In the genomic region with DNA sequence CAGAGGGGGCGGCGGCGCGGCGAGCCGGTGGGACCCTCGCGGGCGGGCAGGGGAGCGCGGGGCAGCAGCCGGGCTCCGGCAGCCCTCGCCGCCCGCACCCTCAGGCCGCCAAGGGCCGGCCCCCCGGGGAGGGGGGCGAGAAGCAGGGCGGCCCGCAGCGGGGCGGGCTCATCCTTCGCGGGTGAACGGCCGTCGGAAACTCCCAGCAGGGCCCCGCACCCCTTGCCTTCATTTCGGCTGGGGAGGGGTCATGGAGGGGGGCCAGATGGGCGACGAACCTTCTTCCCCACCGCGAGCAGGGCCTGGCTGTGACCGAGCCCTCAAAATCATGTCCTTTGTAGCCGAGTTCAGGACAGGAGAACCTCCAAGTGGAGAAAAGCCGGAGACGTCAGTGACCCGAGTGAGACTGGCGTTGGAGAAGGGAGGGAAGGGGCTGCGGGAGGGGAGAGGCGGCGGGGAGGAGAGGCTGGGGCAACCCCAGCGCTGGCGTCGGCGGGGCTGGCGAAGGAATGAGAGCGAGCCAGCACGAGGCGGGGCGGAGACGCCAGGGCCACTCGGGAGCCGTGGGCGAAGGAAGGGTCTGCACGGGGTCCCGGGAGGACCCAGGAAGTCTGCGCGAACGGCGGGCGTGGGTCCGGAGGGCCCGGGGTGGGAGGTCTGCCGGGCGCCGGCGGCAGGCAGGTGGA, we compare ENCODE assay signal across 8 cellular contexts. TPM values are rescaled to one million over a fixed set of nuclear protein-coding genes. Genes with fewer than 3 reads are reported as not detected.
A peak's percentile ranks its signal among the peaks of the same experiment; 100 is the strongest.
DNase-seq lines count a peak whose midpoint lies in the region; ATAC-seq and TF ChIP-seq lines count a peak whose summit lies in the region.

No MANE protein-coding gene starts in this region.

- H3K36me3 Mint-ChIP-seq in brain = no peaks in the 10 kb centered on the region

- no peaks in the 10 kb centered on the region for H3K36me3 ChIP-seq in lower lobe of right lung

- H3K4me3 ChIP-seq in LNCaP clone FGC (ENCODE audit: low read depth, low read length) (peak overlapping the region; percentile 31), lower lobe of right lung (peak overlapping the region; percentile 70)

- TF ChIP-seq CTCF in GM10266 (IDR thresholded peaks at IDR 0.05; ENCODE audit: control insufficient read depth, insufficient read depth, low read depth, missing control alignments) = no peak
- TF ChIP-seq CTCF in LNCaP clone FGC (IDR thresholded peaks at IDR 0.05; ENCODE audit: control insufficient read depth, extremely low read depth, insufficient read depth) = no peak
- no peak for TF ChIP-seq CTCF in brain (conservative IDR thresholded peaks at IDR 0.05)
- TF ChIP-seq CTCF in lower lobe of right lung (IDR thresholded peaks at IDR 0.05) = no peak

- peak overlapping the region in 1 of 5 experiments; percentile 67 for H3K27ac Mint-ChIP-seq in brain

- peaks cover 0 to 5% (median 0%) of the 10 kb centered on the region in 5 experiments for H3K9me3 Mint-ChIP-seq in brain

- H3K4me1 Mint-ChIP-seq in brain = peaks cover 49% of the 10 kb centered on the region

- peaks cover 87% of the 10 kb centered on the region for H3K27me3 ChIP-seq in lower lobe of right lung (ENCODE audit: low read depth)

- intact Hi-C loops in lower lobe of right lung (cut with DNase I) = loop anchor here (10.0 kb wide), 1 partner anchor 586 kb away; no protein-coding TSS in a partner anchor

- peaks cover 80% of the 10 kb centered on the region for H3K27me3 Mint-ChIP-seq in brain

- peaks cover 54% of the 10 kb centered on the region for H3K4me1 ChIP-seq in lower lobe of right lung

- no peak for ATAC-seq in lower lobe of right lung
- ATAC-seq in HG02610 (IDR thresholded peaks at IDR 0.05; ENCODE audit: unreplicated experiment) = no peak
- no peak for ATAC-seq in GM21360 (IDR thresholded peaks at IDR 0.05; ENCODE audit: unreplicated experiment)
- ATAC-seq in HG03159 (IDR thresholded peaks at IDR 0.05; ENCODE audit: unreplicated experiment) = no peak

- H3K4me3 Mint-ChIP-seq in brain = peak overlapping the region; percentile 70 to 88 (median 79)

- H3K9me3 ChIP-seq in lower lobe of right lung = no peaks in the 10 kb centered on the region

- peak; percentile 43 for DNase-seq in GM10266 (ENCODE audit: extremely low spot score)
- DNase-seq in LNCaP clone FGC (ENCODE audit: low read depth) = no peak
- DNase-seq in lower lobe of right lung = no peak
- no peak for DNase-seq in stimulated activated CD4-positive, alpha-beta T cell treated with anti-CD3 and anti-CD28 coated beads, Interleukin-4, amount 100 ng/mL, for 24 hours

- H3K27ac ChIP-seq in lower lobe of right lung = no peak overlapping the region

RNA-seq across cellular contexts. Expression of gene FOXC1, which starts 0.6 kb away (rescaled TPM):
- polyA plus RNA-seq in brain (ENCODE audit: insufficient read depth, low read depth, low replicate concordance) = 7.9 TPM
- total RNA-seq in lower lobe of right lung = 2.3 TPM
